8 cellular contexts compared by ENCODE assay signal in the genomic region with DNA sequence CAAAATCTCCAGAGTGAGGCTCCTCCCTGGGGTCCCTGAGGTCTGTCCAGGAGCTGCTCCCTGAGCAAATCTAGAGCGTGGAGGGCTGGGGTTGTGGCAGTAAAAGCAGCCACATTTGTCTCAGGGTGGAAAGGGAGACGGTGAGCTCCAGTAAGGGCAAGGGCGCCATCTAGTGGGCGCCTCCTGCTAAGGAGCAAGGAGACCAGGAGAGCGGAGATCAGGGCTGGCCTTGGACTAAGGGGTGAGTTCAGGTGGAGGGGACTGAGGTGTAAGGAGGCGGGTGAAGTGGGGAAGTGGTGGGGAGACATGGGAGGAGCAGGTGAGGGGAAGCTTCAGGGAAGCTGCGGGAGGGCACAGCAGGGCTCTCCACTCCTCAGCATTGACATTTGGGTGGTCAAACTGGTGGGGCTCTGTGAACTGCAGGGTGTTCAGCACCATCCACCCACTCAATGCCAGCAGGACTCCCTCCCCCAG. TPM values are rescaled to one million over a fixed set of nuclear protein-coding genes. Genes with fewer than 3 reads are reported as not detected.
DNase-seq lines count a peak whose midpoint lies in the region; FAIRE-seq and TF ChIP-seq lines count a peak whose summit lies in the region.

No MANE protein-coding gene starts in this region.

- H3K4me1 ChIP-seq in A673 (ENCODE audit: insufficient read depth, low read length, poor library complexity, severe bottlenecking) = no peaks in the 10 kb centered on the region
- peaks cover 0 to 3% of the 10 kb centered on the region in 2 donors for H3K4me1 ChIP-seq in kidney (ENCODE audit: control insufficient read depth in 1 of 2, insufficient read depth in 1 of 2, low read depth in 1 of 2, low read length in 2 of 2)

- H3K36me3 Mint-ChIP-seq in MCF 10A (ENCODE audit: insufficient read depth, unreplicated experiment) = no peaks in the 10 kb centered on the region

- no peaks in the 10 kb centered on the region for H3K9me3 Mint-ChIP-seq in MCF 10A (ENCODE audit: unreplicated experiment)

- no peak overlapping the region for H3K4me3 Mint-ChIP-seq in MCF 10A (ENCODE audit: unreplicated experiment)

- H3K4me1 Mint-ChIP-seq in MCF 10A (ENCODE audit: insufficient read depth, unreplicated experiment) = no peaks in the 10 kb centered on the region

- no peak overlapping the region for H3K9ac ChIP-seq in kidney (ENCODE audit: low read length in 2 of 2)

- H3K27me3 ChIP-seq in A673 (replicated peaks; ENCODE audit: insufficient read depth, low read depth, low read length, poor library complexity) = peaks cover 19% of the 10 kb centered on the region

- H3K4me3 ChIP-seq in A673 (ENCODE audit: low read depth, low read length, poor library complexity, severe bottlenecking) (no peak overlapping the region), kidney (ENCODE audit: low read length in 2 of 2) (no peak overlapping the region)

- H3K9me3 ChIP-seq in A673 (ENCODE audit: low read depth, low read length, poor library complexity, severe bottlenecking) = no peaks in the 10 kb centered on the region
- no peaks in the 10 kb centered on the region for H3K9me3 ChIP-seq in kidney (ENCODE audit: control insufficient read depth in 1 of 2, low read length in 2 of 2)

- DNase-seq in A673 (ENCODE audit: low spot score) (peak; percentile 86), GM19238 (ENCODE audit: insufficient read length, low spot score) (peak; percentile 62), NCI-H2107 treated with DMSO at 0.1 percent for 48 hours (lab: John Stamatoyannopoulos, UW; ENCODE audit: unreplicated experiment) (peak; percentile 58), MCF 10A (ENCODE audit: unreplicated experiment) (peak; percentile 82), kidney (peak; percentile 88), cortex of kidney (lab: John Stamatoyannopoulos, UW) (no peak)
- DNase-seq in stimulated activated CD4-positive, alpha-beta T cell treated with anti-CD3 and anti-CD28 coated beads, Interleukin-1b, Interleukin-23, amount 100 ng/mL, for 48 hours = peak; percentile 83

- peak; percentile 96 for TF ChIP-seq CTCF in A673 (conservative IDR thresholded peaks at IDR 0.05; ENCODE audit: low read depth, low read length)
- peak; percentile 97 for TF ChIP-seq CTCF in VCaP (conservative IDR thresholded peaks at IDR 0.05)
- peak; percentile 94 for TF ChIP-seq CTCF in MCF 10A (IDR thresholded peaks at IDR 0.05; ENCODE audit: unreplicated experiment)
- TF ChIP-seq CTCF in kidney (IDR thresholded peaks at IDR 0.05; ENCODE audit: borderline replicate concordance, extremely low read depth, insufficient read depth) = peak; percentile 80

- CTCF ChIA-PET in A673 (lab: Charles Lee) (interaction anchor here (0.6 to 1.1 kb wide), 9 partner anchors 29 to 366 kb away, joined by 3 to 10 read pairs (median 4); partner anchors contain the start of genes B3GNT8 and DMAC2), MCF 10A (lab: Yijun Ruan, JAX) (interaction anchor here (0.5 to 18.3 kb wide), 25 partner anchors 9 to 1458 kb away, joined by 3 to 315 read pairs (median 4); partner anchors contain the start of gene DMAC2)

- no peak overlapping the region for H3K27ac Mint-ChIP-seq in MCF 10A (ENCODE audit: low read depth, unreplicated experiment)

- BruUV-seq in A673 (replicated peaks; lab: Mats Ljungman, UMichigan) = no TSS peak
- BruUV-seq in MCF 10A (replicated peaks; lab: Mats Ljungman, UMichigan) = no TSS peak

- peaks cover 97% of the 10 kb centered on the region for H3K27me3 Mint-ChIP-seq in MCF 10A (ENCODE audit: insufficient read depth, unreplicated experiment)

- no peaks in the 10 kb centered on the region for H3K36me3 ChIP-seq in A673 (ENCODE audit: insufficient read depth, low read length, poor library complexity, severe bottlenecking)
- no peaks in the 10 kb centered on the region for H3K36me3 ChIP-seq in kidney (ENCODE audit: control insufficient read depth in 1 of 2, insufficient read depth in 2 of 2, low read length in 2 of 2)

- intact Hi-C loops in A673 (cut with micrococcal nuclease; ENCODE audit: unreplicated experiment) (loop anchor here (1.0 kb wide), 1 partner anchor 121 kb away; no protein-coding TSS in a partner anchor), MCF 10A (cut with micrococcal nuclease) (loop anchor here (1.0 to 10.0 kb wide), 3 partner anchors 121 to 366 kb away; no protein-coding TSS in a partner anchor), kidney (cut with DNase I) (loop anchor here (10.0 kb wide), 1 partner anchor 126 kb away; the partner anchor contains the start of gene ERICH4)

- POLR2A ChIA-PET in A673 (lab: Charles Lee; ENCODE audit: low non-redundant PET) = no interaction called here
- POLR2A ChIA-PET in MCF 10A (lab: Yijun Ruan, JAX) = interaction anchor here (0.6 to 1.7 kb wide), 5 partner anchors 10 to 908 kb away, joined by 3 to 7 read pairs (median 4); no protein-coding TSS in a partner anchor

- H3K27ac ChIP-seq in A673 (ENCODE audit: low read depth, low read length, poor library complexity, severe bottlenecking) (no peak overlapping the region), VCaP (no peak overlapping the region), kidney (ENCODE audit: low read depth in 2 of 2, low read length in 2 of 2) (no peak overlapping the region)

- no peak for FAIRE-seq in kidney (lab: Jason Lieb, UNC)

RNA-seq across cellular contexts. Expression of gene CEACAM21, which starts 5.3 kb away (rescaled TPM):
- total RNA-seq in A673 (2021) (4.3 and 6.1 TPM in 2 replicates), MCF 10A (2022) (not detected in 2 replicates), kidney (5.6 TPM)
- polyA plus RNA-seq in kidney (ENCODE audit: insufficient read depth, low read depth, low replicate concordance) = 1.2 TPM

RNA-seq across cellular contexts. Expression of gene CEACAM4, which starts 56.2 kb away (rescaled TPM):
- not detected in 2 replicates for total RNA-seq in A673 (2021)
- total RNA-seq in MCF 10A (2022) = not detected in 2 replicates
- 4.7 TPM for total RNA-seq in kidney
- not detected for polyA plus RNA-seq in kidney (ENCODE audit: insufficient read depth, low read depth, low replicate concordance)
